Comparison of ENCODE assay signal across 1 cellular context in the genomic region with DNA sequence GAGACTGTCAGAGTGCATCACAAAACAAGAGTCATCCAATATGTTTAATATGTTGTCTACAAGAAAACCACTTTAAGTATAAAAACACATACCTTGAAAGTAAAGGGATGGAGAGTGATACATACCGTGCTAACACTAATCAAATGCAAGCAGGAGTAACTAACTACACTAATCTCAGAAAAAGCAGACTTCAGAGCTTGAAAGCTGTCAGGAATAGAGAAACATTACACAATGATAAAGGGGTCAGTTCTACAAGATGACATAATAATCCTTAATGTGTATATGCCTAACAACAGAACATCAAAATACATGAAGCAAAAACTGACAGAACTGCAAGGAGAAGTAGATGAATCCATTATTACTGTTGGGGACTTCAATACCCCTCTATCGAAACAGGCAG.
A peak's percentile ranks its signal among the peaks of the same experiment; 100 is the strongest.
TF ChIP-seq lines count a peak whose summit lies in the region.

No MANE protein-coding gene starts in this region.

TF ChIP-seq in K562, 482 proteins besides CTCF, POLR2A, EP300 and RAD21 (continued from another document):
- TF ChIP-seq TAL1 (IDR thresholded peaks at IDR 0.05) (peak; percentile 33; the same call in 1 of the 2 replicates), MNT (conservative IDR thresholded peaks at IDR 0.05) (peak in 1 of 2 experiments; percentile 23; a peak in 1 of 4 replicates), HDAC1 (IDR thresholded peaks at IDR 0.05) (peak in 1 of 2 experiments; percentile 29; a peak in 1 of 4 replicates), JUNB (CRISPR knock-in tag; conservative IDR thresholded peaks at IDR 0.05) (no peak), DPF2 (IDR thresholded peaks at IDR 0.05) (peak; percentile 27; the same call in 1 of the 2 replicates), ARID1B (IDR thresholded peaks at IDR 0.05) (peak; percentile 36), CBFA2T3 (IDR thresholded peaks at IDR 0.05) (peak; percentile 60), ARNT (IDR thresholded peaks at IDR 0.05) (0 out of 4 replicates have a peak, but pooled peaks of 1 of the 2 experiments have one; percentile 15)
